Comparison of ENCODE assay signal across 8 cellular contexts in genomic region chr6:26322645-26323482, GRCh38. TPM values are rescaled to one million over a fixed set of nuclear protein-coding genes. Genes with fewer than 3 reads are reported as not detected.
DNase-seq lines count a peak whose midpoint lies in the region; ATAC-seq and TF ChIP-seq lines count a peak whose summit lies in the region.

No MANE protein-coding gene starts in this region.

- H3K9me3 Mint-ChIP-seq in CD14-positive monocyte, result peaks cover 0 to 32% (median 14%) of the 10 kb centered on the region in 7 donors

- intact Hi-C loops in CD14-positive monocyte (cut with micrococcal nuclease), result loop anchor here in 1 of 2 donors (10.0 kb wide), 1 partner anchor 212 kb away; the partner anchor contains the start of gene HMGN4

- peaks cover 0 to 11% of the 10 kb centered on the region in 2 donors for H3K36me3 Mint-ChIP-seq in CD14-positive monocyte

- TF ChIP-seq CTCF in CD14-positive monocyte (IDR thresholded peaks at IDR 0.05) (no peak), brain microvascular endothelial cell (IDR thresholded peaks at IDR 0.05; ENCODE audit: low read depth, low read length, missing control alignments) (no peak)

- H3K27ac Mint-ChIP-seq in CD14-positive monocyte, result peak overlapping the region in 3 of 7 donors; percentile 15 to 82 (median 27)

- peak overlapping the region; percentile 89 to 92 for H3K4me3 Mint-ChIP-seq in CD14-positive monocyte

- peaks cover 68 to 84% (median 73%) of the 10 kb centered on the region in 3 donors for H3K27me3 Mint-ChIP-seq in CD14-positive monocyte (ENCODE audit: low read depth in 3 of 3)

- H3K9me3 ChIP-seq in iPS-20b (ENCODE audit: insufficient read depth, low read depth, low read length), result no peaks in the 10 kb centered on the region

- in situ Hi-C loops in brain microvascular endothelial cell (cut with HindIII; ENCODE audit: low pct_ligation_motif_present, low sequenced_read_pairs), result no loop called here

- DNase-seq in CD14-positive monocyte (ENCODE audit: low spot score) (no peak), NCI-H1417 treated with DMSO at 0.1 percent for 48 hours (lab: John Stamatoyannopoulos, UW) (peak; percentile 8), SW 1271 (lab: John Stamatoyannopoulos, UW) (peak; percentile 85 to 99), brain microvascular endothelial cell (peak; percentile 94)
- peak; percentile 51 to 94 (median 58) for DNase-seq in stimulated activated CD4-positive, alpha-beta T cell treated with anti-CD3 and anti-CD28 coated beads, Interleukin-12 subunit alpha, Interleukin-12 subunit beta, amount 100 ng/mL, for 48 hours (ENCODE audit: low read depth in 2 of 3, low spot score in 1 of 3)

- no peak overlapping the region for H3K9ac ChIP-seq in iPS-20b (ENCODE audit: low read depth, low read length)

- peaks cover 26% of the 10 kb centered on the region for H3K4me1 Mint-ChIP-seq in CD14-positive monocyte

- H3K4me3 ChIP-seq in brain microvascular endothelial cell (ENCODE audit: low read depth, low read length), result peak overlapping the region; percentile 64
- H3K4me3 ChIP-seq in iPS-20b (ENCODE audit: low read length), result peak overlapping the region; percentile 91

- H3K27me3 ChIP-seq in brain microvascular endothelial cell (replicated peaks) (no peaks in the 10 kb centered on the region), iPS-20b (ENCODE audit: insufficient read depth, low read length) (peaks cover 12% of the 10 kb centered on the region)

- no peaks in the 10 kb centered on the region for H3K4me1 ChIP-seq in iPS-20b (ENCODE audit: insufficient read depth, low read length)

- ATAC-seq in GM21423 (IDR thresholded peaks at IDR 0.05; ENCODE audit: unreplicated experiment) (peak; percentile 53), HG03095 (IDR thresholded peaks at IDR 0.05; ENCODE audit: unreplicated experiment) (no peak)

- H3K36me3 ChIP-seq in brain microvascular endothelial cell (replicated peaks) (no peaks in the 10 kb centered on the region), iPS-20b (ENCODE audit: insufficient read depth, low read depth, low read length) (no peaks in the 10 kb centered on the region)

- H3K27ac ChIP-seq in brain microvascular endothelial cell (peak overlapping the region; percentile 30), iPS-20b (ENCODE audit: low read length) (no peak overlapping the region)

RNA-seq across cellular contexts. Expression of gene BTN3A2, which starts 42.1 kb away (rescaled TPM):
- polyA plus RNA-seq in CD14-positive monocyte, result 10 to 100 TPM; 30.7 to 37.8 TPM
